Comparison of ENCODE assay signal across 15 cellular contexts in the genomic region with DNA sequence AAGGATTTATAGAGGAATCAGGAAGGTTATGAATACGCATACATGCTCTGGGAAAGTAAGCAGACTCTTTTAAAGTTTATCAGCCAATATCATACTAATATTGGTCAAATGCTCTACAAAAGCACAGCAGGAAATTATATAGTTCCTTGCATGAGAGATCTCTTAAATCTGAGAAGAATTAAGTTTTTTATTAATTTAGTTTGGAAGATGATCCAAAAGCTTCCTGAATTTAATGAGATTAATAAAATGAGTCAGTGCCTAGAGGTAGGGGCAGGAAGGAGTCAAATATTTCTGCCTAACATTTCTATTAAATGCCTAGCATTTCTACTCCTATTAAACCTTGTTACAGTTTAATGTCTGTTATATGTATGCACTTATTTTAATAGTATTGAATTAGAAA.
DNase-seq lines count a peak whose midpoint lies in the region; ATAC-seq and TF ChIP-seq lines count a peak whose summit lies in the region.
"Had no signal": no experiment of that assay in that cellular context is flagged by ENCODE, and none has a peak within 500 bp of the region (broad histone marks: within the 10 kb centered on the region; RNA-seq: fewer than 3 reads in every experiment).

No MANE protein-coding gene starts in this region.

- H4K20me1 ChIP-seq in SK-N-SH (ENCODE audit: insufficient read depth) (no peaks in the 10 kb centered on the region), neural progenitor cell (ENCODE audit: low read depth) (no peaks in the 10 kb centered on the region)
- H4K20me1 ChIP-seq: BLaER1 had no signal

- H3K79me2 ChIP-seq in SK-N-SH (ENCODE audit: insufficient read depth), result no peaks in the 10 kb centered on the region
- no peaks in the 10 kb centered on the region for H3K79me2 ChIP-seq in neural progenitor cell (ENCODE audit: low read depth)

- no peak overlapping the region for H3K4me3 ChIP-seq in SK-N-SH (ENCODE audit: low read depth in 2 of 2, low read length in 1 of 2)
- H3K4me3 ChIP-seq in endodermal cell (ENCODE audit: low read length), result no peak overlapping the region
- no peak overlapping the region for H3K4me3 ChIP-seq in neural progenitor cell
- H3K4me3 ChIP-seq in right lobe of liver, result no peak overlapping the region
- H3K4me3 ChIP-seq: BLaER1, HAP-1 had no signal

- DNase-seq in SK-N-SH (no peak), endodermal cell (no peak), neural progenitor cell (ENCODE audit: low spot score) (no peak), right lobe of liver (no peak), putamen (ENCODE audit: low spot score) (no peak), CD14-positive monocyte (ENCODE audit: low spot score) (no peak), NCI-H146 treated with DMSO at 0.1 percent for 48 hours (lab: John Stamatoyannopoulos, UW; ENCODE audit: unreplicated experiment) (no peak)
- DNase-seq: AML-193; CD4-positive, CD25-positive, alpha-beta regulatory T cell; GF-D8; GOT3 had no signal

- no peak for TF ChIP-seq POLR2A in right lobe of liver (IDR thresholded peaks at IDR 0.05)

- CTCF ChIA-PET in SK-N-SH (lab: Yijun Ruan, JAX), result interaction anchor here (1.2 kb wide), 1 partner anchor 9 kb away, joined by 5 read pairs; no protein-coding TSS in a partner anchor

- H3K36me3 ChIP-seq in SK-N-SH (replicated peaks in 1 of 2; ENCODE audit: control insufficient read depth in 1 of 2, insufficient read depth in 2 of 2, low read length in 1 of 2) (no peaks in the 10 kb centered on the region), endodermal cell (ENCODE audit: control insufficient read depth, insufficient read depth, low read length) (no peaks in the 10 kb centered on the region), neural progenitor cell (peaks cover 6% of the 10 kb centered on the region), right lobe of liver (no peaks in the 10 kb centered on the region)
- H3K36me3 ChIP-seq: BLaER1, HAP-1 had no signal

- no peaks in the 10 kb centered on the region for H3F3A ChIP-seq in SK-N-SH (replicated peaks; ENCODE audit: insufficient read depth)
- no peaks in the 10 kb centered on the region for H3F3A ChIP-seq in neural progenitor cell (ENCODE audit: low read depth)

- 29% methylated on average over 1 of the region's 1 CpG for WGBS in SK-N-SH (ENCODE audit: low lambda C conversion rate)
- 100% methylated on average over 1 of the region's 1 CpG; no CpG with 5 or more reads in 1 of the 2 experiments for WGBS in endodermal cell (ENCODE audit: insufficient coverage in 1 of 2, insufficient read length in 1 of 2), 2 experiments
- WGBS in right lobe of liver (ENCODE audit: insufficient coverage, low coverage, low lambda C conversion rate, missing lambda C conversion rate), result 64% methylated on average over 1 of the region's 1 CpG

- H3K4me1 ChIP-seq in SK-N-SH (ENCODE audit: control insufficient read depth in 1 of 2, insufficient read depth in 2 of 2, low read depth in 1 of 2, low read length in 1 of 2) (no peaks in the 10 kb centered on the region), endodermal cell (ENCODE audit: control insufficient read depth, insufficient read depth, low read length) (no peaks in the 10 kb centered on the region), neural progenitor cell (peaks cover 17% of the 10 kb centered on the region), right lobe of liver (no peaks in the 10 kb centered on the region)
- H3K4me1 ChIP-seq: BLaER1, HAP-1 had no signal

- no peak for TF ChIP-seq EP300 in SK-N-SH (IDR thresholded peaks at IDR 0.05; ENCODE audit: borderline replicate concordance in 1 of 2, low read depth in 1 of 2, low read length in 1 of 2)

- POLR2A ChIA-PET in SK-N-SH (lab: Yijun Ruan, JAX), result no interaction called here

- no peak for TF ChIP-seq RAD21 in SK-N-SH (IDR thresholded peaks at IDR 0.05; ENCODE audit: low read length)

- no peaks in the 10 kb centered on the region for H3K36me3 Mint-ChIP-seq in endodermal cell (ENCODE audit: low read depth)
- H3K36me3 Mint-ChIP-seq in neural progenitor cell, result peaks cover 1% of the 10 kb centered on the region
- H3K36me3 Mint-ChIP-seq in CD14-positive monocyte, result no peaks in the 10 kb centered on the region
- H3K36me3 Mint-ChIP-seq: CD4-positive, CD25-positive, alpha-beta regulatory T cell had no signal

- TF ChIP-seq CTCF in SK-N-SH (IDR thresholded peaks at IDR 0.05) (no peak), endodermal cell (conservative IDR thresholded peaks at IDR 0.05) (no peak), neural progenitor cell (IDR thresholded peaks at IDR 0.05) (no peak), right lobe of liver (IDR thresholded peaks at IDR 0.05) (no peak), CD14-positive monocyte (IDR thresholded peaks at IDR 0.05) (no peak)

- H3K4me3 Mint-ChIP-seq in endodermal cell (no peak overlapping the region), neural progenitor cell (no peak overlapping the region), CD14-positive monocyte (no peak overlapping the region)
- H3K4me3 Mint-ChIP-seq: CD4-positive, CD25-positive, alpha-beta regulatory T cell had no signal

- ATAC-seq in SK-N-SH treated with all-trans-retinoic acid at 6 μM for 48 hours (peak; percentile 56), right lobe of liver (no peak)

- H3K27ac ChIP-seq in SK-N-SH (ENCODE audit: low read depth in 2 of 2, low read length in 1 of 2) (no peak overlapping the region), endodermal cell (ENCODE audit: low read depth, low read length) (no peak overlapping the region), neural progenitor cell (peak overlapping the region; percentile 68), right lobe of liver (no peak overlapping the region)
- H3K27ac ChIP-seq: 22Rv1, BLaER1 had no signal

- H2AFZ ChIP-seq in SK-N-SH (ENCODE audit: low read depth) (no peak overlapping the region), neural progenitor cell (replicated peaks) (peak overlapping the region; percentile 100)

- intact Hi-C loops in right lobe of liver (cut with DNase I), result no loop called here
- intact Hi-C loops in CD14-positive monocyte (cut with micrococcal nuclease), result no loop called here

- no peaks in the 10 kb centered on the region for H3K9me3 ChIP-seq in SK-N-SH
- peaks cover 7% of the 10 kb centered on the region for H3K9me3 ChIP-seq in endodermal cell (ENCODE audit: control insufficient read depth, low read length)
- no peaks in the 10 kb centered on the region for H3K9me3 ChIP-seq in neural progenitor cell (ENCODE audit: low read depth)
- no peaks in the 10 kb centered on the region for H3K9me3 ChIP-seq in right lobe of liver
- H3K9me3 ChIP-seq: BLaER1, HAP-1 had no signal

- H3K9me3 Mint-ChIP-seq in endodermal cell (peaks cover 26% of the 10 kb centered on the region), neural progenitor cell (peaks cover 9% of the 10 kb centered on the region), CD14-positive monocyte (peaks cover 0 to 6% (median 2%) of the 10 kb centered on the region in 7 donors)

- H3K27me3 ChIP-seq in SK-N-SH (ENCODE audit: insufficient read depth), result no peaks in the 10 kb centered on the region
- no peaks in the 10 kb centered on the region for H3K27me3 ChIP-seq in endodermal cell (ENCODE audit: control insufficient read depth, insufficient read depth, low read length, poor library complexity, severe bottlenecking)
- H3K27me3 ChIP-seq in neural progenitor cell, result no peaks in the 10 kb centered on the region
- no peaks in the 10 kb centered on the region for H3K27me3 ChIP-seq in right lobe of liver
- H3K27me3 ChIP-seq: BLaER1 had no signal

- no peak overlapping the region for H3K4me2 ChIP-seq in SK-N-SH
- peak overlapping the region; percentile 52 for H3K4me2 ChIP-seq in neural progenitor cell
- H3K4me2 ChIP-seq: BLaER1 had no signal

- peaks cover 7% of the 10 kb centered on the region for H3K27me3 Mint-ChIP-seq in endodermal cell (ENCODE audit: insufficient read depth)
- no peaks in the 10 kb centered on the region for H3K27me3 Mint-ChIP-seq in neural progenitor cell (ENCODE audit: insufficient read depth, low read depth)
- H3K27me3 Mint-ChIP-seq in CD14-positive monocyte (ENCODE audit: low read depth in 3 of 3), result peaks cover 0 to 1% (median 0%) of the 10 kb centered on the region in 3 donors
- H3K27me3 Mint-ChIP-seq: CD4-positive, CD25-positive, alpha-beta regulatory T cell had no signal

- H3K27ac Mint-ChIP-seq in endodermal cell (peak overlapping the region; percentile 61), neural progenitor cell (peak overlapping the region; percentile 9), CD14-positive monocyte (no peak overlapping the region)
- H3K27ac Mint-ChIP-seq: CD4-positive, CD25-positive, alpha-beta regulatory T cell had no signal

- H3K9ac ChIP-seq in SK-N-SH (no peak overlapping the region), endodermal cell (ENCODE audit: extremely low read depth, low read length, poor library complexity, severe bottlenecking) (no peak overlapping the region), neural progenitor cell (no peak overlapping the region)
- H3K9ac ChIP-seq: BLaER1 had no signal

- no peaks in the 10 kb centered on the region for H3K9me2 ChIP-seq in SK-N-SH

- H3K4me1 Mint-ChIP-seq in endodermal cell (peaks cover 13% of the 10 kb centered on the region), neural progenitor cell (peaks cover 12% of the 10 kb centered on the region), CD14-positive monocyte (no peaks in the 10 kb centered on the region)

TF ChIP-seq in SK-N-SH, 30 proteins besides CTCF, POLR2A, EP300 and RAD21:
- TF ChIP-seq MXI1 (IDR thresholded peaks at IDR 0.05; ENCODE audit: low read depth, low read length) (no peak), RFX5 (IDR thresholded peaks at IDR 0.05; ENCODE audit: low read length) (no peak)

Comparison
In these comparisons a context has a peak if more than half of its experiments do, and no peak if none do; other contexts are left out.
1. H3K27ac Mint-ChIP-seq: peak in endodermal cell (single experiment) and neural progenitor cell (single experiment); none in CD14-positive monocyte (0 of 7).